20 cellular contexts compared by ENCODE assay signal in genomic region chr5:122586351-122586750, GRCh38.
DNase-seq lines count a peak whose midpoint lies in the region; ATAC-seq and TF ChIP-seq lines count a peak whose summit lies in the region.
"Had no signal": no experiment of that assay in that cellular context is flagged by ENCODE, and none has a peak within 500 bp of the region (broad histone marks: within the 10 kb centered on the region; RNA-seq: fewer than 3 reads in every experiment).

No MANE protein-coding gene starts in this region.

- H3K9me3 ChIP-seq in osteoblast (ENCODE audit: low read depth, low read length) (no peaks in the 10 kb centered on the region), PC-3 (ENCODE audit: low read length) (no peaks in the 10 kb centered on the region)

- H3K4me3 ChIP-seq in osteoblast (ENCODE audit: insufficient read depth, low read length) (no peak overlapping the region), PC-3 (ENCODE audit: low read length) (no peak overlapping the region)

- POLR2A ChIA-PET in PC-3 (lab: Charles Lee; ENCODE audit: unreplicated experiment), result no interaction called here

- ATAC-seq in stimulated activated naive B cell treated with anti-CD40 and anti-IgM and Interleukin-4, amounts not matched to agents 10 μg/mL and 1 μg/mL and 100 μg/mL, for 72 hours (replicated peaks), result no peak
- ATAC-seq in PC-3 (no peak), GM19324 (IDR thresholded peaks at IDR 0.05; ENCODE audit: low FRiP score, unreplicated experiment) (no peak)
- ATAC-seq in activated CD4-positive, CD25-positive, alpha-beta regulatory T cell treated with anti-CD3 and anti-CD28 coated beads, Interleukin-2, amount 50 U/mL, for 24 hours, result no peak
- ATAC-seq: natural killer cell had no signal

- peak; percentile 3 for DNase-seq in COLO829 (ENCODE audit: low spot score)
- peak; percentile 5 for DNase-seq in M059J (ENCODE audit: low read depth)
- peak; percentile 53 for DNase-seq in fibroblast of gingiva (ENCODE audit: low read depth)
- DNase-seq in osteoblast (ENCODE audit: insufficient read length, low spot score, missing footprints), result peak; percentile 31
- DNase-seq in stimulated activated naive B cell treated with anti-CD40 and anti-IgM and Interleukin-4, amounts not matched to agents 10 μg/mL and 1 μg/mL and 100 μg/mL, for 72 hours, result no peak
- no peak for DNase-seq in PC-3
- DNase-seq: activated CD4-positive, alpha-beta T cell treated with anti-CD3 and anti-CD28 coated beads, Interleukin-2, amount 50 U/mL, for 4 hours; activated naive CD4-positive, alpha-beta T cell treated with anti-CD3 and anti-CD28 coated beads for 36 hours; activated T-cell treated with anti-CD3 and anti-CD28 coated beads for 4 hours; Calu3; dermis blood vessel endothelial cell; mammary epithelial cell; natural killer cell; NCI-H1436 treated with DMSO at 0.1 percent for 48 hours; stimulated activated CD8-positive, alpha-beta memory T cell treated with anti-CD3 and anti-CD28 coated beads, Interleukin-4, amount 100 ng/mL, for 48 hours; substantia nigra had no signal

- H3K27me3 Mint-ChIP-seq in stimulated activated naive B cell treated with anti-CD40 and anti-IgM and Interleukin-4, amounts not matched to agents 10 μg/mL and 1 μg/mL and 100 μg/mL, for 72 hours, result peaks cover 0 to 13% of the 10 kb centered on the region in 2 donors

- CTCF ChIA-PET in PC-3 (lab: Charles Lee), result no interaction called here

- no peaks in the 10 kb centered on the region for H3K9me3 Mint-ChIP-seq in stimulated activated naive B cell treated with anti-CD40 and anti-IgM and Interleukin-4, amounts not matched to agents 10 μg/mL and 1 μg/mL and 100 μg/mL, for 72 hours
- H3K9me3 Mint-ChIP-seq: activated naive CD4-positive, alpha-beta T cell treated with anti-CD3 and anti-CD28 coated beads for 36 hours had no signal

- H3K79me2 ChIP-seq in osteoblast (ENCODE audit: insufficient read depth, low read length) (no peaks in the 10 kb centered on the region), PC-3 (ENCODE audit: low read length) (no peaks in the 10 kb centered on the region)

- no peak overlapping the region for H3K4me3 Mint-ChIP-seq in stimulated activated naive B cell treated with anti-CD40 and anti-IgM and Interleukin-4, amounts not matched to agents 10 μg/mL and 1 μg/mL and 100 μg/mL, for 72 hours
- H3K4me3 Mint-ChIP-seq: activated naive CD4-positive, alpha-beta T cell treated with anti-CD3 and anti-CD28 coated beads for 36 hours; B cell; natural killer cell had no signal

- no peak overlapping the region for H3K9ac ChIP-seq in PC-3 (ENCODE audit: low read length)

- H3K27me3 ChIP-seq in osteoblast (ENCODE audit: insufficient read depth, low read length) (peaks cover 4% of the 10 kb centered on the region), PC-3 (ENCODE audit: low read length) (peaks cover 32% of the 10 kb centered on the region)

- H2AFZ ChIP-seq in osteoblast (ENCODE audit: low read length) (peak overlapping the region; percentile 21), PC-3 (ENCODE audit: low read length) (no peak overlapping the region)

- H3K36me3 Mint-ChIP-seq in stimulated activated naive B cell treated with anti-CD40 and anti-IgM and Interleukin-4, amounts not matched to agents 10 μg/mL and 1 μg/mL and 100 μg/mL, for 72 hours, result no peaks in the 10 kb centered on the region
- H3K36me3 Mint-ChIP-seq: natural killer cell had no signal

- no TSS peak for BruUV-seq in PC-3 (replicated peaks; lab: Mats Ljungman, UMichigan)

- peaks cover 6% of the 10 kb centered on the region for H3K4me1 ChIP-seq in osteoblast (ENCODE audit: insufficient read depth, low read length)
- no peaks in the 10 kb centered on the region for H3K4me1 ChIP-seq in PC-3 (ENCODE audit: insufficient read depth, low read length)

- intact Hi-C loops in PC-3 (cut with micrococcal nuclease), result no loop called here

- no peaks in the 10 kb centered on the region for H3K9me2 ChIP-seq in PC-3 (replicated peaks; ENCODE audit: low read length)

- no peaks in the 10 kb centered on the region for H3F3A ChIP-seq in PC-3 (ENCODE audit: low read length, unreplicated experiment)

- peak overlapping the region; percentile 23 for H3K4me2 ChIP-seq in osteoblast (ENCODE audit: insufficient read depth, low read length)
- no peak overlapping the region for H3K4me2 ChIP-seq in PC-3 (ENCODE audit: low read length)

- H4K20me1 ChIP-seq in osteoblast (ENCODE audit: insufficient read depth, low read length) (no peaks in the 10 kb centered on the region), PC-3 (ENCODE audit: low read length) (no peaks in the 10 kb centered on the region)

- H3K4me1 Mint-ChIP-seq in stimulated activated naive B cell treated with anti-CD40 and anti-IgM and Interleukin-4, amounts not matched to agents 10 μg/mL and 1 μg/mL and 100 μg/mL, for 72 hours, result peaks cover 0 to 6% of the 10 kb centered on the region in 2 donors
- H3K4me1 Mint-ChIP-seq: natural killer cell had no signal

- H3K27ac Mint-ChIP-seq in stimulated activated naive B cell treated with anti-CD40 and anti-IgM and Interleukin-4, amounts not matched to agents 10 μg/mL and 1 μg/mL and 100 μg/mL, for 72 hours, result no peak overlapping the region
- H3K27ac Mint-ChIP-seq: activated naive CD4-positive, alpha-beta T cell treated with anti-CD3 and anti-CD28 coated beads for 36 hours; B cell; natural killer cell; progenitor cell of endocrine pancreas had no signal

- H3K36me3 ChIP-seq in osteoblast (ENCODE audit: insufficient read depth, low read length) (no peaks in the 10 kb centered on the region), PC-3 (ENCODE audit: low read depth, low read length) (no peaks in the 10 kb centered on the region)

- peak overlapping the region; percentile 1 for H3K27ac ChIP-seq in osteoblast (ENCODE audit: low read depth, low read length)
- H3K27ac ChIP-seq in PC-3 (ENCODE audit: low read length), result no peak overlapping the region

- TF ChIP-seq CTCF in osteoblast (IDR thresholded peaks at IDR 0.05; ENCODE audit: extremely low read depth, low read depth, low read length), result no peak
- no peak for TF ChIP-seq CTCF in PC-3 (conservative IDR thresholded peaks at IDR 0.05; ENCODE audit: low read depth, low read length)

Comparison
In these comparisons a context has a peak if more than half of its experiments do, and no peak if none do; other contexts are left out.
1. DNase-seq: peak in COLO829 (single experiment), M059J (single experiment), fibroblast of gingiva (single experiment) and osteoblast (single experiment); none in stimulated activated naive B cell treated with anti-CD40 and anti-IgM and Interleukin-4, amounts not matched to agents 10 μg/mL and 1 μg/mL and 100 μg/mL, for 72 hours (single experiment) and PC-3 (single experiment).